In genomic region chr16:73012341-73012740, GRCh38 we compare ENCODE assay signal across 32 cellular contexts.
"Had no signal": no experiment of that assay in that cellular context is flagged by ENCODE, and none has a peak within 500 bp of the region (broad histone marks: within the 10 kb centered on the region; RNA-seq: fewer than 3 reads in every experiment).

No MANE protein-coding gene starts in this region.

- H3K36me3 ChIP-seq: WERI-Rb-1 had no signal

- H3K27ac Mint-ChIP-seq: activated CD4-positive, alpha-beta memory T cell treated with anti-CD3 and anti-CD28 coated beads, Interleukin-2, amount 10 ng/mL, durations not matched to agents 7 days and 5 days; activated CD8-positive, alpha-beta memory T cell treated with anti-CD3 and anti-CD28 coated beads, Interleukin-2, amount 10 ng/mL, durations not matched to agents 7 days and 5 days; activated naive CD4-positive, alpha-beta T cell treated with anti-CD3 and anti-CD28 coated beads, Interleukin-2, amount 10 ng/mL, durations not matched to agents 7 days and 5 days; activated naive CD8-positive, alpha-beta T cell; activated naive CD8-positive, alpha-beta T cell treated with anti-CD3 and anti-CD28 coated beads, Interleukin-2, amount 50 U/mL, for 24 hours had no signal

- H3K27ac ChIP-seq: KMS-11, PC-9, RWPE1, WERI-Rb-1 had no signal

- H3K9me3 Mint-ChIP-seq: activated CD4-positive, alpha-beta memory T cell treated with anti-CD3 and anti-CD28 coated beads, Interleukin-2, amount 10 ng/mL, durations not matched to agents 7 days and 5 days; activated naive CD4-positive, alpha-beta T cell treated with anti-CD3 and anti-CD28 coated beads, Interleukin-2, amount 10 ng/mL, durations not matched to agents 7 days and 5 days; activated naive CD8-positive, alpha-beta T cell treated with anti-CD3 and anti-CD28 coated beads, Interleukin-2, amount 50 U/mL, for 24 hours had no signal

- H3K27me3 Mint-ChIP-seq: activated CD4-positive, alpha-beta memory T cell treated with anti-CD3 and anti-CD28 coated beads, Interleukin-2, amount 10 ng/mL, durations not matched to agents 7 days and 5 days; activated naive CD8-positive, alpha-beta T cell; activated naive CD8-positive, alpha-beta T cell treated with anti-CD3 and anti-CD28 coated beads, Interleukin-2, amount 50 U/mL, for 24 hours; brain had no signal

- H3K4me3 Mint-ChIP-seq: activated CD4-positive, alpha-beta memory T cell treated with anti-CD3 and anti-CD28 coated beads, Interleukin-2, amount 10 ng/mL, durations not matched to agents 7 days and 5 days; activated CD8-positive, alpha-beta memory T cell treated with anti-CD3 and anti-CD28 coated beads, Interleukin-2, amount 10 ng/mL, durations not matched to agents 7 days and 5 days; activated naive CD4-positive, alpha-beta T cell treated with anti-CD3 and anti-CD28 coated beads, Interleukin-2, amount 10 ng/mL, durations not matched to agents 7 days and 5 days; activated naive CD8-positive, alpha-beta T cell; activated naive CD8-positive, alpha-beta T cell treated with anti-CD3 and anti-CD28 coated beads, Interleukin-2, amount 50 U/mL, for 24 hours; brain had no signal

- ATAC-seq: activated CD8-positive, alpha-beta memory T cell treated with anti-CD3 and anti-CD28 coated beads, Interleukin-2, amount 10 ng/mL, durations not matched to agents 7 days and 5 days; activated naive CD8-positive, alpha-beta T cell treated with anti-CD3 and anti-CD28 coated beads, Interleukin-2, amount 50 U/mL, for 24 hours had no signal

- H3K4me1 Mint-ChIP-seq: activated CD4-positive, alpha-beta memory T cell treated with anti-CD3 and anti-CD28 coated beads, Interleukin-2, amount 10 ng/mL, durations not matched to agents 7 days and 5 days; activated CD8-positive, alpha-beta memory T cell treated with anti-CD3 and anti-CD28 coated beads, Interleukin-2, amount 10 ng/mL, durations not matched to agents 7 days and 5 days; activated naive CD4-positive, alpha-beta T cell treated with anti-CD3 and anti-CD28 coated beads, Interleukin-2, amount 10 ng/mL, durations not matched to agents 7 days and 5 days; activated naive CD8-positive, alpha-beta T cell treated with anti-CD3 and anti-CD28 coated beads, Interleukin-2, amount 50 U/mL, for 24 hours had no signal

- H3K36me3 Mint-ChIP-seq: activated CD8-positive, alpha-beta memory T cell treated with anti-CD3 and anti-CD28 coated beads, Interleukin-2, amount 10 ng/mL, durations not matched to agents 7 days and 5 days; activated naive CD4-positive, alpha-beta T cell treated with anti-CD3 and anti-CD28 coated beads, Interleukin-2, amount 10 ng/mL, durations not matched to agents 7 days and 5 days; activated naive CD8-positive, alpha-beta T cell had no signal

- DNase-seq: activated CD4-positive, alpha-beta memory T cell treated with anti-CD3 and anti-CD28 coated beads, Interleukin-2, amount 10 ng/mL, durations not matched to agents 7 days and 5 days; activated CD4-positive, alpha-beta T cell treated with anti-CD3 and anti-CD28 coated beads for 1 hour; activated CD4-positive, alpha-beta T cell treated with anti-CD3 and anti-CD28 coated beads for 48 hours; activated CD4-positive, CD25-positive, alpha-beta regulatory T cell; activated CD8-positive, alpha-beta memory T cell treated with anti-CD3 and anti-CD28 coated beads for 24 hours; activated CD8-positive, alpha-beta memory T cell treated with anti-CD3 and anti-CD28 coated beads, Interleukin-2, amount 10 ng/mL, durations not matched to agents 7 days and 5 days; activated CD8-positive, alpha-beta memory T cell treated with anti-CD3 and anti-CD28 coated beads, Interleukin-2, amount 50 U/mL, for 48 hours; activated effector memory CD4-positive, alpha-beta T cell treated with Interleukin-2 at 50 U/mL for 16 hours; activated naive CD4-positive, alpha-beta T cell treated with anti-CD3 and anti-CD28 coated beads, Interleukin-2, amount 10 ng/mL, durations not matched to agents 7 days and 5 days; activated naive CD8-positive, alpha-beta T cell treated with anti-CD3 and anti-CD28 coated beads, Interleukin-2, amount 50 U/mL, for 24 hours; activated T-cell treated with anti-CD3 and anti-CD28 coated beads, Interleukin-2, amount 50 U/mL, for 48 hours; anterior cingulate cortex; MM.1S; MV-4-11; NCI-H1092; NCI-H1436 treated with DMSO at 0.1 percent for 48 hours; NCI-H1694 treated with DMSO at 0.1 percent for 48 hours; NCI-H2029; NCI-H526; NCI-H748 treated with DMSO at 0.1 percent for 48 hours; NK-92 treated with Interleukin-12 subunit alpha and Interleukin-12 subunit beta, amount 100 ng/mL, for 24 hours; PC-9; Right ventricle myocardium superior; SW 1271; T-helper 1 cell; T-helper 2 cell; T-helper 9 cell; WERI-Rb-1 had no signal

- H3K4me3 ChIP-seq: PC-9 had no signal
